8 cellular contexts compared by ENCODE assay signal in the genomic region with DNA sequence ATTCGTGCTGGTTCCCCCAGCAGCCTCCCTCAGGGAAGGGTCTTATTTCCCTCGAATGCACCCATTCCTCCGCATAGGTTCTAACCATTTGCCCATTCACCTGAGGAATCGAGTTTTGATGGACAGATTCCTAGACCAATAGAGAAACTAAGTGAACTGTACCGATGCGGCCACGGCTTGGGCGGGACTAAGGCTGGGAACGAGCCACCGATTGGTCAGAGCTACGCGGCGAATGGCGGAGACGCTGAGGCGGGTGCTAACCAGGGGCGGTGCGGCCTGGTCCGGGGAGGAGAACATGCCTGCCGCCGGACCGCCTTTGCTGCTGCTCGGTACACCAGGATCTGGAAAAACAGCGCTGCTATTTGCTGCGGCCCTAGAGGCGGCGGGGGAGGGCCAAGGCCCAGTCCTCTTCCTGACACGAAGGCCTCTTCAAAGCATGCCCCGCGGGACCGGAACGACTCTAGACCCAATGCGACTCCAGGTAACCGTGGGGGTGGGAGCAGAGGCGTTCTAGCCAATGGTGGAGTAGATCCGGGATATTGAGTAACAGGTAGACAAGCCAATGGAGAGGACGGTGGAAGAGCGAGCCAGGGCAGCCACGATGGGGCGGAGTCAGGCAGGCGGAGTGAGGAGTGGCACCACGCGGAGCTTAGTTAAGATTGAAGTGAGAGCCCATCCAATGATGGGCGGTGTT. TPM values are rescaled to one million over a fixed set of nuclear protein-coding genes. Genes with fewer than 3 reads are reported as not detected.
DNase-seq lines count a peak whose midpoint lies in the region; ATAC-seq and TF ChIP-seq lines count a peak whose summit lies in the region.

A gene with protein sequence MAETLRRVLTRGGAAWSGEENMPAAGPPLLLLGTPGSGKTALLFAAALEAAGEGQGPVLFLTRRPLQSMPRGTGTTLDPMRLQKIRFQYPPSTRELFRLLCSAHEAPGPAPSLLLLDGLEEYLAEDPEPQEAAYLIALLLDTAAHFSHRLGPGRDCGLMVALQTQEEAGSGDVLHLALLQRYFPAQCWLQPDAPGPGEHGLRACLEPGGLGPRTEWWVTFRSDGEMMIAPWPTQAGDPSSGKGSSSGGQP (plus strand): TSS at position 218 of the 694 bp plus-strand sequence. CDS start 15 bp downstream, at position 233.

- POLR2A ChIA-PET in CD8-positive, alpha-beta T cell (lab: Charles Lee): interaction anchor here (0.9 to 2.3 kb wide), 14 partner anchors 9 to 1417 kb away, joined by 3 to 17 read pairs (median 5); a partner anchor contains a TSS
- POLR2A ChIA-PET in activated CD8-positive, alpha-beta T cell treated with anti-CD3 and anti-CD28 coated beads for 36 hours (lab: Charles Lee): interaction anchor here (0.6 to 2.6 kb wide), 10 partner anchors 10 to 60 kb away, joined by 3 to 9 read pairs (median 4); a partner anchor contains a TSS

- DNase-seq in CD8-positive, alpha-beta T cell: peak; percentile 91 to 99 (median 95)
- DNase-seq in HK-2 (ENCODE audit: unreplicated experiment) (peak; percentile 99), NCI-H82 treated with DMSO at 0.1 percent for 48 hours (lab: John Stamatoyannopoulos, UW; ENCODE audit: unreplicated experiment) (peak; percentile 99), lower lobe of right lung (peak; percentile 98)
- DNase-seq in activated CD8-positive, alpha-beta T cell treated with anti-CD3 and anti-CD28 coated beads for 36 hours: peak; percentile 98
- DNase-seq in effector CD8-positive, alpha-beta T cell (lab: John Stamatoyannopoulos, UW): peak; percentile 92
- peak; percentile 89 to 94 (median 91) for DNase-seq in stimulated activated CD4-positive, alpha-beta T cell treated with anti-CD3 and anti-CD28 coated beads, TNF-alpha, amount 100 ng/mL, for 1 hour (ENCODE audit: low read depth in 3 of 3, low spot score in 1 of 3)

- peaks cover 20% of the 10 kb centered on the region for H3K4me1 Mint-ChIP-seq in CD8-positive, alpha-beta T cell (ENCODE audit: low read depth)
- H3K4me1 Mint-ChIP-seq in activated CD8-positive, alpha-beta T cell treated with anti-CD3 and anti-CD28 coated beads for 36 hours (ENCODE audit: low read depth): peaks cover 30% of the 10 kb centered on the region

- CTCF ChIA-PET in CD8-positive, alpha-beta T cell (lab: Charles Lee): interaction anchor here (0.6 to 5.5 kb wide), 8 partner anchors 8 to 616 kb away, joined by 3 to 24 read pairs (median 4); a partner anchor contains a TSS
- CTCF ChIA-PET in activated CD8-positive, alpha-beta T cell treated with anti-CD3 and anti-CD28 coated beads for 36 hours (lab: Charles Lee): interaction anchor here (0.6 to 4.7 kb wide), 10 partner anchors 9 to 222 kb away, joined by 3 to 29 read pairs (median 5); a partner anchor contains a TSS

- TF ChIP-seq CTCF in CD8-positive, alpha-beta T cell (IDR thresholded peaks at IDR 0.05): no peak
- no peak for TF ChIP-seq CTCF in activated CD8-positive, alpha-beta T cell treated with anti-CD3 and anti-CD28 coated beads for 36 hours (IDR thresholded peaks at IDR 0.05)
- no peak for TF ChIP-seq CTCF in lower lobe of right lung (IDR thresholded peaks at IDR 0.05)

- peaks cover 28% of the 10 kb centered on the region for H3K4me1 ChIP-seq in CD8-positive, alpha-beta T cell (ENCODE audit: insufficient read depth, low read length)
- H3K4me1 ChIP-seq in lower lobe of right lung: peaks cover 42% of the 10 kb centered on the region

- intact Hi-C loops in CD8-positive, alpha-beta T cell (cut with DNase I, micrococcal nuclease): loop anchor here (1.0 to 10.0 kb wide), 10 partner anchors 19 to 970 kb away; a partner anchor contains a TSS
- intact Hi-C loops in activated CD8-positive, alpha-beta T cell treated with anti-CD3 and anti-CD28 coated beads for 36 hours (cut with micrococcal nuclease): no loop called here
- intact Hi-C loops in lower lobe of right lung (cut with DNase I): no loop called here

- H3K27me3 ChIP-seq in CD8-positive, alpha-beta T cell (ENCODE audit: insufficient read depth, low read length): no peaks in the 10 kb centered on the region
- H3K27me3 ChIP-seq in lower lobe of right lung (ENCODE audit: low read depth): no peaks in the 10 kb centered on the region

- no peak within 1 kb of the TSS for H3K27ac Mint-ChIP-seq in CD8-positive, alpha-beta T cell
- no peak within 1 kb of the TSS for H3K27ac Mint-ChIP-seq in activated CD8-positive, alpha-beta T cell treated with anti-CD3 and anti-CD28 coated beads for 36 hours

- peak within 1 kb of the TSS; percentile 73 for H3K4me3 ChIP-seq in CD8-positive, alpha-beta T cell (ENCODE audit: low read depth, low read length)
- peak within 1 kb of the TSS; percentile 62 for H3K4me3 ChIP-seq in lower lobe of right lung

- peak within 1 kb of the TSS; percentile 83 for H3K27ac ChIP-seq in CD8-positive, alpha-beta T cell (ENCODE audit: low read depth, low read length)
- peak within 1 kb of the TSS; percentile 89 for H3K27ac ChIP-seq in lower lobe of right lung

- no peaks in the 10 kb centered on the region for H3K9me3 ChIP-seq in CD8-positive, alpha-beta T cell (ENCODE audit: low read length)
- H3K9me3 ChIP-seq in lower lobe of right lung: no peaks in the 10 kb centered on the region

- H3K4me3 Mint-ChIP-seq in CD8-positive, alpha-beta T cell: no peak within 1 kb of the TSS
- no peak within 1 kb of the TSS for H3K4me3 Mint-ChIP-seq in activated CD8-positive, alpha-beta T cell treated with anti-CD3 and anti-CD28 coated beads for 36 hours

- H3K36me3 Mint-ChIP-seq in CD8-positive, alpha-beta T cell: peaks cover 24% of the 10 kb centered on the region
- H3K36me3 Mint-ChIP-seq in activated CD8-positive, alpha-beta T cell treated with anti-CD3 and anti-CD28 coated beads for 36 hours (ENCODE audit: low read depth): peaks cover 30% of the 10 kb centered on the region

- peak; percentile 88 for ATAC-seq in CD8-positive, alpha-beta T cell
- ATAC-seq in GM19463 (IDR thresholded peaks at IDR 0.05; ENCODE audit: unreplicated experiment) (peak; percentile 84), lower lobe of right lung (peak; percentile 97)
- ATAC-seq in activated CD8-positive, alpha-beta T cell treated with anti-CD3 and anti-CD28 coated beads for 36 hours: peak; percentile 91

- H3K27me3 Mint-ChIP-seq in CD8-positive, alpha-beta T cell (ENCODE audit: low read depth): no peaks in the 10 kb centered on the region
- no peaks in the 10 kb centered on the region for H3K27me3 Mint-ChIP-seq in activated CD8-positive, alpha-beta T cell treated with anti-CD3 and anti-CD28 coated beads for 36 hours

- no peaks in the 10 kb centered on the region for H3K36me3 ChIP-seq in CD8-positive, alpha-beta T cell (ENCODE audit: insufficient read depth, low read length)
- peaks cover 12% of the 10 kb centered on the region for H3K36me3 ChIP-seq in lower lobe of right lung

- no peaks in the 10 kb centered on the region for H3K9me3 Mint-ChIP-seq in CD8-positive, alpha-beta T cell
- no peaks in the 10 kb centered on the region for H3K9me3 Mint-ChIP-seq in activated CD8-positive, alpha-beta T cell treated with anti-CD3 and anti-CD28 coated beads for 36 hours

RNA-seq across cellular contexts. Expression of the gene that starts here (rescaled TPM):
- total RNA-seq in CD8-positive, alpha-beta T cell: 1 to 10 TPM; 2.2 to 2.4 TPM
- total RNA-seq in activated CD8-positive, alpha-beta T cell treated with anti-CD3 and anti-CD28 coated beads for 36 hours: 1 to 10 TPM; 1.5 to 1.8 TPM
- total RNA-seq in lower lobe of right lung: 3.6 TPM

Comparison
In these comparisons a context has a peak if more than half of its experiments do, and no peak if none do; other contexts are left out.
1. Peak in every context shown above with its lines: DNase-seq, ATAC-seq, H3K4me3 ChIP-seq and H3K27ac ChIP-seq.
2. intact Hi-C loops: an anchor here in CD8-positive, alpha-beta T cell (1.0 to 10.0 kb wide); none called in activated CD8-positive, alpha-beta T cell treated with anti-CD3 and anti-CD28 coated beads for 36 hours and lower lobe of right lung.